13 cellular contexts compared by ENCODE assay signal in the genomic region with DNA sequence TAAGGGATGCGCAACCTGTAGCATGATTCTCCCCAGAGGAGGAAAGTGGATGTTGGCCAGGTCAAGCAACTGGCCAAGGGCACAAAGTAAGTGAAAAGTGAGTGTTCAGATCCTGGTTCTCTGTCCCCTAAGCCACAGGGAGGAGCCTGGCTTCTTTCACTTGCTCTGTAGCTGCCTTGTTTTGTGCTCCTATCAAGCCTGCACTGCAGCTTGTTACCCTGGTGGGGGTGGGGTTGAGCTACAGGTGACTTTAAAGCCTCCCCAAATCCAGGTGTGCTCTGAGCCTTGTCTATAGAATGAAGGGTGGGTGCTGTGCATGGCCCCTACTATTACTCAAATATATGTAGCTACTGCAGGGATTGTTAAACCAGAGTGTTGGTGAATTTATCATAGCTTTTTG. TPM values are rescaled to one million over a fixed set of nuclear protein-coding genes. Genes with fewer than 3 reads are reported as not detected.
DNase-seq lines count a peak whose midpoint lies in the region; ATAC-seq and TF ChIP-seq lines count a peak whose summit lies in the region.
"Had no signal": no experiment of that assay in that cellular context is flagged by ENCODE, and none has a peak within 500 bp of the region (broad histone marks: within the 10 kb centered on the region; RNA-seq: fewer than 3 reads in every experiment).

No MANE protein-coding gene starts in this region.

- H3K4me3 ChIP-seq in Caco-2 (ENCODE audit: low read depth, low read length) (no peak overlapping the region), epithelial cell of esophagus (ENCODE audit: low read length) (no peak overlapping the region)
- H3K4me3 ChIP-seq: cardiac muscle cell had no signal

- DNase-seq in DMS53 (lab: John Stamatoyannopoulos, UW) = peak; percentile 19
- no peak for DNase-seq in DMS53 treated with DMSO at 0.1 percent for 48 hours (lab: John Stamatoyannopoulos, UW; ENCODE audit: unreplicated experiment)
- peak; percentile 59 to 61 for DNase-seq in Caco-2
- DNase-seq in NCI-H2171 treated with DMSO at 0.1 percent for 48 hours (lab: John Stamatoyannopoulos, UW) = peak; percentile 56
- peak; percentile 22 for DNase-seq in epithelial cell of esophagus (ENCODE audit: low read depth)
- no peak for DNase-seq in stimulated activated naive CD4-positive, alpha-beta T cell (lab: John Stamatoyannopoulos, UW)
- no peak for DNase-seq in omental fat pad (ENCODE audit: low spot score)
- DNase-seq: 8988T, NCI-H1092, NCI-H524 treated with DMSO at 0.1 percent for 48 hours had no signal

- intact Hi-C loops in Caco-2 (cut with micrococcal nuclease; ENCODE audit: unreplicated experiment) = loop anchor here (1.0 to 2.0 kb wide), 2 partner anchors 17 to 252 kb away; no protein-coding TSS in a partner anchor

- ATAC-seq in GM19467 (IDR thresholded peaks at IDR 0.05; ENCODE audit: unreplicated experiment) = no peak
- no peak for ATAC-seq in omental fat pad (ENCODE audit: low FRiP score)
- ATAC-seq: activated CD4-positive, CD25-positive, alpha-beta regulatory T cell treated with anti-CD3 and anti-CD28 coated beads, Interleukin-2, amount 50 U/mL, for 24 hours had no signal

- no peaks in the 10 kb centered on the region for H3K36me3 ChIP-seq in Caco-2 (ENCODE audit: control insufficient read depth, insufficient read depth, low read length)
- H3K36me3 ChIP-seq: cardiac muscle cell had no signal

- no peaks in the 10 kb centered on the region for H3K9me3 Mint-ChIP-seq in Caco-2 (ENCODE audit: unreplicated experiment)

- no peaks in the 10 kb centered on the region for H3K27me3 Mint-ChIP-seq in Caco-2 (ENCODE audit: insufficient read depth, unreplicated experiment)

- H3K27me3 ChIP-seq in Caco-2 (replicated peaks; ENCODE audit: control insufficient read depth, insufficient read depth, low read length) = no peaks in the 10 kb centered on the region
- H3K27me3 ChIP-seq: cardiac muscle cell had no signal

- no peaks in the 10 kb centered on the region for H3K36me3 Mint-ChIP-seq in Caco-2 (ENCODE audit: insufficient read depth, unreplicated experiment)

- no peak overlapping the region for H3K4me3 Mint-ChIP-seq in Caco-2 (ENCODE audit: unreplicated experiment)

- H3K4me1 Mint-ChIP-seq in Caco-2 (ENCODE audit: low read depth, unreplicated experiment) = peaks cover 10% of the 10 kb centered on the region

- CTCF ChIA-PET in Caco-2 (lab: Charles Lee) = interaction anchor here (0.6 to 1.5 kb wide), 7 partner anchors 31 to 267 kb away, joined by 3 to 8 read pairs (median 4); no protein-coding TSS in a partner anchor

- H3K27ac Mint-ChIP-seq in Caco-2 (ENCODE audit: unreplicated experiment) = no peak overlapping the region

- TF ChIP-seq CTCF in Caco-2 (IDR thresholded peaks at IDR 0.05; ENCODE audit: insufficient read depth in 1 of 2, low read depth in 1 of 2, low read length in 1 of 2, severe bottlenecking in 1 of 2, unreplicated experiment in 1 of 2) = peak in 1 of 2 experiments; percentile 39
- TF ChIP-seq CTCF in epithelial cell of esophagus (IDR thresholded peaks at IDR 0.05; ENCODE audit: insufficient read depth, low read depth, low read length, missing control alignments) = peak; percentile 46
- TF ChIP-seq CTCF in omental fat pad (IDR thresholded peaks at IDR 0.05) = no peak

- POLR2A ChIA-PET in Caco-2 (lab: Charles Lee) = no interaction called here

- 0 out of 2 replicates have a peak, but pooled peaks cover 8% of the 10 kb centered on the region for H3K4me1 ChIP-seq in Caco-2

- BruUV-seq in Caco-2 (replicated peaks; lab: Mats Ljungman, UMichigan) = no TSS peak

- H3K9me3 ChIP-seq in Caco-2 = no peaks in the 10 kb centered on the region

RNA-seq across cellular contexts. Expression of a gene that starts 32.9 kb away (rescaled TPM):
- total RNA-seq in Caco-2 (2022) = 41.5 and 43.9 TPM in 2 replicates
- total RNA-seq in omental fat pad = 10 to 100 TPM in 1 of 4 donors, 1 to 10 TPM in 3; 4.0 to 15.3 (median 4.8) TPM

Comparison
In these comparisons a context has a peak if more than half of its experiments do, and no peak if none do; other contexts are left out.
1. DNase-seq: peak in DMS53 (single experiment), Caco-2 (2 of 2), NCI-H2171 treated with DMSO at 0.1 percent for 48 hours (single experiment) and epithelial cell of esophagus (single experiment); none in DMS53 treated with DMSO at 0.1 percent for 48 hours (single experiment), stimulated activated naive CD4-positive, alpha-beta T cell (0 of 6) and omental fat pad (single experiment).